Comparison of ENCODE assay signal across 1 cellular context in genomic region chr1:152109231-152109997, GRCh38.
TF ChIP-seq lines count a peak whose summit lies in the region.

No MANE protein-coding gene starts in this region.

TF ChIP-seq in SK-N-SH, 30 proteins besides CTCF, POLR2A, EP300 and RAD21 (continued from another document):
- TF ChIP-seq EZH2phosphoT487 (IDR thresholded peaks at IDR 0.05; ENCODE audit: borderline replicate concordance, low read depth) = no peak
- TF ChIP-seq TAF1 (IDR thresholded peaks at IDR 0.05; ENCODE audit: borderline replicate concordance, low read depth, low read length) = no peak
- no peak for TF ChIP-seq NFIC (IDR thresholded peaks at IDR 0.05; ENCODE audit: borderline replicate concordance)
- TF ChIP-seq CHD2 (IDR thresholded peaks at IDR 0.05; ENCODE audit: low read length, partially characterized antibody) = no peak
- no peak for TF ChIP-seq PBX3 (IDR thresholded peaks at IDR 0.05)
- no peak for TF ChIP-seq GABPA (IDR thresholded peaks at IDR 0.05; ENCODE audit: low read depth)
- TF ChIP-seq MEF2A (IDR thresholded peaks at IDR 0.05; ENCODE audit: borderline replicate concordance, low read depth) = no peak
- no peak for TF ChIP-seq MXI1 (IDR thresholded peaks at IDR 0.05; ENCODE audit: low read depth, low read length)
